ENCODE assay signal across 25 cellular contexts in genomic region chr9:129755151-129755550, GRCh38. TPM values are rescaled to one million over a fixed set of nuclear protein-coding genes. Genes with fewer than 3 reads are reported as not detected.
"Had no signal": no experiment of that assay in that cellular context is flagged by ENCODE, and none has a peak within 500 bp of the region (broad histone marks: within the 10 kb centered on the region; RNA-seq: fewer than 3 reads in every experiment).

No MANE protein-coding gene starts in this region.

- H3K4me2 ChIP-seq: neural progenitor cell had no signal

- H3K4me3 ChIP-seq: neural progenitor cell, pancreas, psoas muscle, right lobe of liver, sigmoid colon, stomach, thoracic aorta, thyroid gland, tibial nerve, upper lobe of right lung, uterus had no signal

- H3K9ac ChIP-seq: neural progenitor cell had no signal

- H3K9me3 ChIP-seq: neutrophil, pancreas, psoas muscle, right lobe of liver, sigmoid colon, stomach, thoracic aorta, thyroid gland, tibial nerve, upper lobe of right lung, uterus had no signal

- ATAC-seq: naive thymus-derived CD4-positive, alpha-beta T cell; natural killer cell; pancreas; psoas muscle; right cardiac atrium; right lobe of liver; stimulated activated effector memory CD8-positive, alpha-beta T cell treated with anti-CD3 and anti-CD28 coated beads, Interleukin-12 subunit alpha, Interleukin-12 subunit beta, amount 100 ng/mL, for 72 hours; stimulated activated naive B cell treated with anti-CD40 and anti-IgM and Interleukin-4, amounts not matched to agents 10 μg/mL and 1 μg/mL and 100 μg/mL, for 72 hours; upper lobe of right lung had no signal

- H3K36me3 ChIP-seq: neural progenitor cell, pancreas, right lobe of liver, sigmoid colon, stomach, thoracic aorta, thyroid gland, tibial nerve, upper lobe of right lung, uterus had no signal

- DNase-seq: naive thymus-derived CD4-positive, alpha-beta T cell; natural killer cell; nucleus accumbens; pancreas; posterior cingulate gyrus; psoas muscle; right lobe of liver; sigmoid colon; small intestine; stimulated activated CD4-positive, alpha-beta T cell treated with anti-CD3 and anti-CD28 coated beads, Interleukin-15, amount 100 ng/mL, for 24 hours; stimulated activated CD4-positive, alpha-beta T cell treated with anti-CD3 and anti-CD28 coated beads, Interleukin-2, amount 100 ng/mL, for 24 hours; stimulated activated CD4-positive, alpha-beta T cell treated with anti-CD3 and anti-CD28 coated beads, Interleukin-2, amount 100 ng/mL, for 48 hours; stimulated activated CD4-positive, alpha-beta T cell treated with anti-CD3 and anti-CD28 coated beads, Interleukin-4, amount 100 ng/mL, for 24 hours; stimulated activated naive B cell treated with anti-CD40 and anti-IgM and Interleukin-4, amounts not matched to agents 10 μg/mL and 1 μg/mL and 100 μg/mL, for 72 hours; stimulated activated naive CD4-positive, alpha-beta T cell treated with Interleukin-2 at 50 U/mL for 16 hours; stomach; thyroid gland; upper lobe of right lung; uterus had no signal

- H3K27ac ChIP-seq: neural progenitor cell, neutrophil, pancreas, psoas muscle, right lobe of liver, sigmoid colon, stomach, thoracic aorta, thyroid gland, tibial nerve, upper lobe of right lung, uterus had no signal

- H3K27me3 ChIP-seq: neural progenitor cell, pancreas, right lobe of liver, thyroid gland, tibial nerve, upper lobe of right lung, uterus had no signal

- H3K4me1 ChIP-seq: psoas muscle, right lobe of liver had no signal

- H2AFZ ChIP-seq: neural progenitor cell had no signal

RNA-seq across cellular contexts. Expression of gene PTGES, which starts 2.3 kb away (rescaled TPM):
- polyA plus RNA-seq: naive thymus-derived CD4-positive, alpha-beta T cell had no signal
